ENCODE assay signal across 8 cellular contexts in the genomic region with DNA sequence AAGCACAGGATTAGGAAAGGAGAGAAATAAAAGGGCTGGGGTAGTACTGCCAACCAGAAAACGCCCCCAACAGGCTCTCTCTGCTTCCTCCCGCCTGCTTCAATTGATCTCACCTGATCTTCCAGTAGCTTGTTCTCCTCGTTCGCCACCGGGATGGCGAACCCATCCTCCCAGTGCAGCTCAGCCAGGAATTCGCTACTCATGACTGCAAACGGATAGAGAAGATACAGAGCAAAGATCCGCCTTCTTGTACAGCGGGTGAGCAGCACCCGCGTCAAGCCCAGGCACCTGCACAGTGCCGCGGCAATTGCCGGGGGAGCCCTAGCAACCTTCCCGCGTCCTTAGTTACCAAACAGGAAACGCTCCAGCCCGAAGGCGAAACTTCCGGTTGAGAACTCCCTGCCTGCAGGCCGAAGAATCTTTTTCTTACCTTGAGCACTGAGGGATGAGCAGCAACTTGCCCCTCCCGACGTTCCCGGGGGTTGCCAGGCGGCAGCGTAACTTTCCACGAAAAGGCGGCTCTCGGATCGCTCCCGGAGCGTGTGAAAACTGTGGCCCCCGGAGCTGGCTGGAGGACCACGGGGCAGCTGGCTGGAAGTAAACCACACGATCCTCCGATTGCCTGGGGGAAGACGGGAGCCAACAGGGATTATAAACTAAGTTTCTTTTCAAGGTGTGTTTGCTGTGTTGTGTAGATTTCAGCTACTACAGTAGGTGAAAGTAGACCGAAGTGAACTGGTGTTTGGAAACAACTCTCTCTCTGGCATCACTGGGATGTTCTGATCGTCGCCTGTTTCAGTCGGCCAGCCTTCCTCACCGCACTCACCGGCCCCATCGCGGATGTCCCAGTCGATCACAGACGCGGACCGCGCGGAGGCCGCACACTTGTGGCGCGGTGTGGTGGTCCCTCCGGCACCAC. TPM values are rescaled to one million over a fixed set of nuclear protein-coding genes. Genes with fewer than 3 reads are reported as not detected.
DNase-seq lines count a peak whose midpoint lies in the region; ATAC-seq, FAIRE-seq and TF ChIP-seq lines count a peak whose summit lies in the region.

Gene CCDC39 (minus strand): TSS at position 312 of the 919 bp plus-strand sequence. CDS start 109 bp downstream, at position 203.

- H3K4me1 ChIP-seq in DND-41 (ENCODE audit: insufficient read depth, low read length): peaks cover 9% of the 10 kb centered on the region; the same call in 1 of the 2 replicates
- peaks cover 15% of the 10 kb centered on the region for H3K4me1 ChIP-seq in adipocyte (ENCODE audit: control insufficient read depth, insufficient read depth, low read length)
- no peaks in the 10 kb centered on the region for H3K4me1 ChIP-seq in prostate gland (replicated peaks)

- H3K4me2 ChIP-seq in DND-41 (ENCODE audit: insufficient read depth, low read length): peak within 1 kb of the TSS; percentile 63

- ATAC-seq in DND-41 (ENCODE audit: insufficient read depth, low read depth) (peak; percentile 97), GM21786 (IDR thresholded peaks at IDR 0.05; ENCODE audit: unreplicated experiment) (peak; percentile 92), left ventricle myocardium superior (peak; percentile 82)

- 1% methylated on average over 53 of the region's 56 CpGs for WGBS in prostate gland

- intact Hi-C loops in left ventricle myocardium superior (cut with micrococcal nuclease): no loop called here
- intact Hi-C loops in prostate gland (cut with DNase I): no loop called here

- H3K9me3 ChIP-seq in DND-41 (ENCODE audit: insufficient read depth, low read length, severe bottlenecking): no peaks in the 10 kb centered on the region
- H3K9me3 ChIP-seq in SK-N-MC (ENCODE audit: low read depth, low read length): no peaks in the 10 kb centered on the region
- no peaks in the 10 kb centered on the region for H3K9me3 ChIP-seq in adipocyte (ENCODE audit: control insufficient read depth, low read length)
- H3K9me3 ChIP-seq in prostate gland: no peaks in the 10 kb centered on the region

- H4K20me1 ChIP-seq in DND-41 (ENCODE audit: insufficient read depth, low read length): no peaks in the 10 kb centered on the region

- no peak for TF ChIP-seq CTCF in DND-41 (IDR thresholded peaks at IDR 0.05; ENCODE audit: borderline replicate concordance, extremely low read depth, low read length, poor library complexity, severe bottlenecking)
- TF ChIP-seq CTCF in prostate gland (IDR thresholded peaks at IDR 0.05): no peak

- H3K36me3 ChIP-seq in DND-41 (ENCODE audit: insufficient read depth, low read length) (no peaks in the 10 kb centered on the region), SK-N-MC (ENCODE audit: insufficient read depth, low read length) (no peaks in the 10 kb centered on the region), adipocyte (ENCODE audit: control insufficient read depth, insufficient read depth, low read length, severe bottlenecking) (no peaks in the 10 kb centered on the region), prostate gland (no peaks in the 10 kb centered on the region)

- 0 out of 2 replicates have a peak within 1 kb of the TSS, but pooled peaks have one; percentile 19 for H2AFZ ChIP-seq in DND-41 (ENCODE audit: low read depth, low read length)

- FAIRE-seq in urothelium cell line (lab: Jason Lieb, UNC): peak; percentile 50

- DNase-seq in DND-41: peak; percentile 74
- peak; percentile 63 for DNase-seq in KBM-7
- no peak for DNase-seq in SK-N-MC (ENCODE audit: low read depth, low spot score)
- peak; percentile 77 for DNase-seq in adipocyte (ENCODE audit: low read depth)
- DNase-seq in left ventricle myocardium superior: peak; percentile 56
- DNase-seq in prostate gland (ENCODE audit: low spot score): peak; percentile 50
- peak; percentile 86 for DNase-seq in urothelium cell line (ENCODE audit: low spot score)

- H3K9ac ChIP-seq in DND-41 (ENCODE audit: low read depth, low read length) (no peak within 1 kb of the TSS), SK-N-MC (ENCODE audit: insufficient read length) (peak within 1 kb of the TSS; percentile 62), adipocyte (ENCODE audit: low read length) (peak within 1 kb of the TSS; percentile 79)

- no peaks in the 10 kb centered on the region for H3K79me2 ChIP-seq in DND-41 (ENCODE audit: insufficient read depth, low read length)

- H3K27me3 ChIP-seq in DND-41 (ENCODE audit: insufficient read depth, low read length, poor library complexity) (peaks cover 17% of the 10 kb centered on the region), adipocyte (replicated peaks; ENCODE audit: control insufficient read depth, insufficient read depth, low read length) (no peaks in the 10 kb centered on the region), prostate gland (replicated peaks; ENCODE audit: insufficient read depth) (no peaks in the 10 kb centered on the region)

- peak within 1 kb of the TSS in 1 of 2 experiments; percentile 37; a peak in 1 of 4 replicates for H3K4me3 ChIP-seq in DND-41 (ENCODE audit: low read depth in 1 of 2, low read length in 2 of 2)
- peak within 1 kb of the TSS; percentile 92 for H3K4me3 ChIP-seq in SK-N-MC
- H3K4me3 ChIP-seq in adipocyte (ENCODE audit: low read length): peak within 1 kb of the TSS; percentile 90
- H3K4me3 ChIP-seq in prostate gland: peak within 1 kb of the TSS; percentile 41 to 44

- no peak within 1 kb of the TSS for H3K27ac ChIP-seq in DND-41 (ENCODE audit: low read length)
- H3K27ac ChIP-seq in SK-N-MC: no peak within 1 kb of the TSS
- peak within 1 kb of the TSS; percentile 50 to 52 for H3K27ac ChIP-seq in prostate gland

- no peak for TF ChIP-seq POLR2A in prostate gland (IDR thresholded peaks at IDR 0.05)

- in situ Hi-C loops in KBM-7 (cut with MboI; ENCODE audit: low pct_unique_long_range_greater_than_20kb, low sequenced_read_pairs): no loop called here

RNA-seq across cellular contexts. Expression of gene CCDC39, which starts in this region (rescaled TPM):
- not detected for total RNA-seq in left ventricle myocardium superior
- total RNA-seq in prostate gland: 1 to 10 TPM in 1 of 2 donors, not detected in 1; 3.0 TPM

Comparison
In these comparisons a context has a peak if more than half of its experiments do, and no peak if none do; other contexts are left out.
1. Peak in DNase-seq and ATAC-seq in left ventricle myocardium superior; RNA of the gene not detected or under 1 TPM.
2. H3K27ac ChIP-seq: peak in prostate gland (2 of 2); none in DND-41 (single experiment) and SK-N-MC (single experiment).
3. Peak in every context shown above with its lines, with median percentiles within 50 percentile points of each other: ATAC-seq.